Comparison of ENCODE assay signal across 22 cellular contexts in the genomic region with DNA sequence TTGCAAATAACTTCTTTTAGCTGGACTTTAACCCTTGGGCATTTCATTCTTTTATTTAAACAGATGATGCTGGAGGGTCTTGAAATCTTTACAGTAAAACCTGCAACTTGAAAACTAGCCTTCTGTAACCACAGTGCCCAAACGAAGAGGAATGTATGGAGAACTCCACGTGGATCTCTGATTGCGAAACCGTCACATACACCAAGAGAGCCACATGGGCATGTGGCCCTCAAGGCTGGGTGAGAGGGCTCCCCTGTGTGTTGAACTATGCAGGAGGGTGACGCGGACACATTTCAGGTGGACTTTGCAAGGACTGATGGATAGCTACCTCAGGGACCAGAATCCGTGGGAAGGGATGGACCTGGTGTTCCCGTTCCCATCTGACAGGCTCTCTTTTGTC. TPM values are rescaled to one million over a fixed set of nuclear protein-coding genes. Genes with fewer than 3 reads are reported as not detected.
DNase-seq lines count a peak whose midpoint lies in the region; ATAC-seq and TF ChIP-seq lines count a peak whose summit lies in the region.
"Had no signal": no experiment of that assay in that cellular context is flagged by ENCODE, and none has a peak within 500 bp of the region (broad histone marks: within the 10 kb centered on the region; RNA-seq: fewer than 3 reads in every experiment).

No MANE protein-coding gene starts in this region.

- no peak overlapping the region for H3K9ac ChIP-seq in endodermal cell (ENCODE audit: extremely low read depth, low read length, poor library complexity, severe bottlenecking)

- no peaks in the 10 kb centered on the region for H3K9me3 Mint-ChIP-seq in activated T-cell treated with anti-CD3 and anti-CD28 coated beads, Interleukin-2, amount 50 U/mL, for 24 hours
- H3K9me3 Mint-ChIP-seq in CD4-positive, alpha-beta memory T cell, result no peaks in the 10 kb centered on the region
- H3K9me3 Mint-ChIP-seq in activated CD8-positive, alpha-beta T cell treated with anti-CD3 and anti-CD28 coated beads for 36 hours, result no peaks in the 10 kb centered on the region
- no peaks in the 10 kb centered on the region for H3K9me3 Mint-ChIP-seq in endodermal cell
- H3K9me3 Mint-ChIP-seq: H9, HFFc6 had no signal

- WGBS in endodermal cell (ENCODE audit: insufficient coverage in 1 of 2, insufficient read length in 1 of 2), 2 experiments, result 91 to 100% methylated on average over 6 to 8 of the region's 8 CpGs
- 81 to 85% methylated on average over 8 of the region's 8 CpGs for WGBS in thyroid gland, 2 donors

- peaks cover 29% of the 10 kb centered on the region for H3K4me1 Mint-ChIP-seq in activated T-cell treated with anti-CD3 and anti-CD28 coated beads, Interleukin-2, amount 50 U/mL, for 24 hours (ENCODE audit: low read depth)
- peaks cover 6 to 13% (median 8%) of the 10 kb centered on the region in 4 donors for H3K4me1 Mint-ChIP-seq in CD4-positive, alpha-beta memory T cell
- H3K4me1 Mint-ChIP-seq in activated CD8-positive, alpha-beta T cell treated with anti-CD3 and anti-CD28 coated beads for 36 hours (ENCODE audit: low read depth), result peaks cover 39% of the 10 kb centered on the region
- peaks cover 2% of the 10 kb centered on the region for H3K4me1 Mint-ChIP-seq in endodermal cell

- H3K4me1 ChIP-seq in CD4-positive, alpha-beta memory T cell (ENCODE audit: insufficient read depth, low read length), result peaks cover 9% of the 10 kb centered on the region
- H3K4me1 ChIP-seq in endodermal cell (ENCODE audit: control insufficient read depth, insufficient read depth, low read length) (no peaks in the 10 kb centered on the region), thyroid gland (peaks cover 19 to 39% of the 10 kb centered on the region in 2 donors)

- CTCF ChIA-PET in CD4-positive, alpha-beta memory T cell (lab: Charles Lee; ENCODE audit: partially characterized antibody), result interaction anchor here (1.1 kb wide), 1 partner anchor 73 kb away, joined by 3 read pairs; no protein-coding TSS in a partner anchor
- CTCF ChIA-PET in activated CD8-positive, alpha-beta T cell treated with anti-CD3 and anti-CD28 coated beads for 36 hours (lab: Charles Lee), result interaction anchor here (1.1 to 1.6 kb wide), 2 partner anchors 41 to 67 kb away, joined by 3 to 4 read pairs; no protein-coding TSS in a partner anchor

- H3K27me3 Mint-ChIP-seq in activated T-cell treated with anti-CD3 and anti-CD28 coated beads, Interleukin-2, amount 50 U/mL, for 24 hours, result no peaks in the 10 kb centered on the region
- no peaks in the 10 kb centered on the region for H3K27me3 Mint-ChIP-seq in CD4-positive, alpha-beta memory T cell
- no peaks in the 10 kb centered on the region for H3K27me3 Mint-ChIP-seq in activated CD8-positive, alpha-beta T cell treated with anti-CD3 and anti-CD28 coated beads for 36 hours
- no peaks in the 10 kb centered on the region for H3K27me3 Mint-ChIP-seq in endodermal cell (ENCODE audit: insufficient read depth)

- H3K4me3 ChIP-seq in CD4-positive, alpha-beta memory T cell (ENCODE audit: low read length in 2 of 2), result no peak overlapping the region
- H3K4me3 ChIP-seq in endodermal cell (ENCODE audit: low read length), result no peak overlapping the region
- no peak overlapping the region for H3K4me3 ChIP-seq in thyroid gland (replicated peaks in 1 of 3)
- H3K4me3 ChIP-seq: K562, MG63 had no signal

- no peak for DNase-seq in activated T-cell treated with anti-CD3 and anti-CD28 coated beads, Interleukin-2, amount 50 U/mL, for 24 hours
- no peak for DNase-seq in activated T-cell treated with anti-CD3 and anti-CD28 coated beads, Interleukin-2, amount 50 U/mL, for 1 hour
- DNase-seq in CD4-positive, alpha-beta memory T cell, result no peak
- DNase-seq in activated CD8-positive, alpha-beta T cell treated with anti-CD3 and anti-CD28 coated beads for 36 hours, result no peak
- DNase-seq in endodermal cell (no peak), thyroid gland (no peak), GDM1 (lab: John Stamatoyannopoulos, UW) (no peak)
- DNase-seq: COR-L47, DMS79, H9, HFFc6, MG63, NCI-H1048, NCI-H1417 treated with DMSO at 0.1 percent for 48 hours, NCI-H187, NCI-H446, NCI-H526, OCI-M1 had no signal

- H3K27ac ChIP-seq in CD4-positive, alpha-beta memory T cell (ENCODE audit: low read depth, low read length), result no peak overlapping the region
- H3K27ac ChIP-seq in endodermal cell (ENCODE audit: low read depth, low read length) (no peak overlapping the region), thyroid gland (peak overlapping the region in 1 of 3 donors; percentile 67)
- H3K27ac ChIP-seq: C4-2B had no signal

- intact Hi-C loops in CD4-positive, alpha-beta memory T cell (cut with micrococcal nuclease), result no loop called here
- intact Hi-C loops in activated CD8-positive, alpha-beta T cell treated with anti-CD3 and anti-CD28 coated beads for 36 hours (cut with micrococcal nuclease), result no loop called here
- intact Hi-C loops in thyroid gland (cut with DNase I), result no loop called here

- H3K4me3 Mint-ChIP-seq in activated T-cell treated with anti-CD3 and anti-CD28 coated beads, Interleukin-2, amount 50 U/mL, for 24 hours, result no peak overlapping the region
- H3K4me3 Mint-ChIP-seq in CD4-positive, alpha-beta memory T cell, result peak overlapping the region in 1 of 8 donors; percentile 58
- H3K4me3 Mint-ChIP-seq in activated CD8-positive, alpha-beta T cell treated with anti-CD3 and anti-CD28 coated beads for 36 hours, result no peak overlapping the region
- no peak overlapping the region for H3K4me3 Mint-ChIP-seq in endodermal cell
- H3K4me3 Mint-ChIP-seq: H9, HFFc6 had no signal

- no peak for TF ChIP-seq POLR2A in thyroid gland (IDR thresholded peaks at IDR 0.05)

- ATAC-seq in activated CD8-positive, alpha-beta T cell treated with anti-CD3 and anti-CD28 coated beads for 36 hours, result no peak
- no peak for ATAC-seq in GM18517 (IDR thresholded peaks at IDR 0.05; ENCODE audit: unreplicated experiment)
- ATAC-seq: K562 had no signal

- H3K27ac Mint-ChIP-seq in activated T-cell treated with anti-CD3 and anti-CD28 coated beads, Interleukin-2, amount 50 U/mL, for 24 hours, result peak overlapping the region; percentile 23
- peak overlapping the region in 4 of 7 donors; percentile 7 to 72 (median 47) for H3K27ac Mint-ChIP-seq in CD4-positive, alpha-beta memory T cell
- peak overlapping the region; percentile 34 for H3K27ac Mint-ChIP-seq in activated CD8-positive, alpha-beta T cell treated with anti-CD3 and anti-CD28 coated beads for 36 hours
- peak overlapping the region; percentile 11 for H3K27ac Mint-ChIP-seq in endodermal cell
- H3K27ac Mint-ChIP-seq: H9, HFFc6 had no signal

- peaks cover 50% of the 10 kb centered on the region for H3K36me3 ChIP-seq in CD4-positive, alpha-beta memory T cell (ENCODE audit: insufficient read depth, low read length)
- H3K36me3 ChIP-seq in endodermal cell (ENCODE audit: control insufficient read depth, insufficient read depth, low read length), result peaks cover 87% of the 10 kb centered on the region
- peaks cover 0 to 5% of the 10 kb centered on the region in 2 donors for H3K36me3 ChIP-seq in thyroid gland

- peaks cover 91% of the 10 kb centered on the region for H3K36me3 Mint-ChIP-seq in activated T-cell treated with anti-CD3 and anti-CD28 coated beads, Interleukin-2, amount 50 U/mL, for 24 hours (ENCODE audit: low read depth)
- peaks cover 54 to 75% of the 10 kb centered on the region in 2 donors for H3K36me3 Mint-ChIP-seq in CD4-positive, alpha-beta memory T cell
- peaks cover 36% of the 10 kb centered on the region for H3K36me3 Mint-ChIP-seq in activated CD8-positive, alpha-beta T cell treated with anti-CD3 and anti-CD28 coated beads for 36 hours (ENCODE audit: low read depth)
- peaks cover 54% of the 10 kb centered on the region for H3K36me3 Mint-ChIP-seq in endodermal cell (ENCODE audit: low read depth)

- POLR2A ChIA-PET in CD4-positive, alpha-beta memory T cell (lab: Charles Lee; ENCODE audit: partially characterized antibody), result interaction anchor here (0.6 to 2.0 kb wide), 2 partner anchors 21 to 23 kb away, joined by 3 to 8 read pairs; no protein-coding TSS in a partner anchor
- POLR2A ChIA-PET in activated CD8-positive, alpha-beta T cell treated with anti-CD3 and anti-CD28 coated beads for 36 hours (lab: Charles Lee), result interaction anchor here (1.4 kb wide), 1 partner anchor 31 kb away, joined by 3 read pairs; no protein-coding TSS in a partner anchor

- no peaks in the 10 kb centered on the region for H3K27me3 ChIP-seq in CD4-positive, alpha-beta memory T cell (ENCODE audit: insufficient read depth, low read length)
- no peaks in the 10 kb centered on the region for H3K27me3 ChIP-seq in endodermal cell (ENCODE audit: control insufficient read depth, insufficient read depth, low read length, poor library complexity, severe bottlenecking)
- H3K27me3 ChIP-seq in thyroid gland, result no peaks in the 10 kb centered on the region
- H3K27me3 ChIP-seq: MG63 had no signal

- no peak for TF ChIP-seq CTCF in activated CD8-positive, alpha-beta T cell treated with anti-CD3 and anti-CD28 coated beads for 36 hours (IDR thresholded peaks at IDR 0.05)
- TF ChIP-seq CTCF in endodermal cell (conservative IDR thresholded peaks at IDR 0.05) (no peak), thyroid gland (IDR thresholded peaks at IDR 0.05) (no peak)

- no peaks in the 10 kb centered on the region for H3K9me3 ChIP-seq in CD4-positive, alpha-beta memory T cell (ENCODE audit: control insufficient read depth in 1 of 2, low read length in 2 of 2)
- H3K9me3 ChIP-seq in endodermal cell (ENCODE audit: control insufficient read depth, low read length) (no peaks in the 10 kb centered on the region), thyroid gland (no peaks in the 10 kb centered on the region)
- H3K9me3 ChIP-seq: MG63 had no signal

RNA-seq across cellular contexts. Expression of a gene that starts 30.6 kb away (rescaled TPM):
- total RNA-seq in CD4-positive, alpha-beta memory T cell, result 100 to 1,000 TPM; 119 to 122 TPM
- 10 to 100 TPM; 34.5 to 51.0 TPM for polyA plus RNA-seq in CD4-positive, alpha-beta memory T cell
- total RNA-seq in activated CD8-positive, alpha-beta T cell treated with anti-CD3 and anti-CD28 coated beads for 36 hours, result 10 to 100 TPM; 30.6 to 32.4 TPM
- total RNA-seq in endodermal cell (100 to 1,000 TPM in 1 of 2 donors, 10 to 100 TPM in 1; 46.3 to 143 TPM), thyroid gland (100 to 1,000 TPM in 1 of 4 donors, 10 to 100 TPM in 3; 15.7 to 104 (median 75.3) TPM)
- 31.2 TPM for polyA plus RNA-seq in endodermal cell (2013, experiment 1 of 2)
- polyA plus RNA-seq in endodermal cell (2013, experiment 2 of 2), result 25.4 TPM

RNA-seq across cellular contexts. Expression of a gene that starts 55.6 kb away (rescaled TPM):
- not detected for total RNA-seq in CD4-positive, alpha-beta memory T cell
- not detected for polyA plus RNA-seq in CD4-positive, alpha-beta memory T cell
- total RNA-seq in activated CD8-positive, alpha-beta T cell treated with anti-CD3 and anti-CD28 coated beads for 36 hours, result not detected
- total RNA-seq in endodermal cell, result not detected
- 0.21 TPM for polyA plus RNA-seq in endodermal cell (2013, experiment 1 of 2)
- not detected for polyA plus RNA-seq in endodermal cell (2013, experiment 2 of 2)
- 1 to 10 TPM in 3 of 4 donors, not detected in 1; 2.1 to 3.9 (median 2.6) TPM for total RNA-seq in thyroid gland
- total RNA-seq: H9, HFFc6, K562, LHCN-M2 had no signal
- polyA plus RNA-seq: K562 had no signal
